Comparison of ENCODE assay signal across 1 cellular context in genomic region chr2:146124741-146125140, GRCh38.
TF ChIP-seq lines count a peak whose summit lies in the region.

No MANE protein-coding gene starts in this region.

TF ChIP-seq in SK-N-SH, 30 proteins besides CTCF, POLR2A, EP300 and RAD21 (continued from another document):
- TF ChIP-seq PBX3 (IDR thresholded peaks at IDR 0.05), result peak; percentile 79
- no peak for TF ChIP-seq ZBTB33 (IDR thresholded peaks at IDR 0.05; ENCODE audit: borderline replicate concordance, low read depth)
- no peak for TF ChIP-seq RXRA (IDR thresholded peaks at IDR 0.05; ENCODE audit: borderline replicate concordance, low read depth)
- TF ChIP-seq NFIC (IDR thresholded peaks at IDR 0.05; ENCODE audit: borderline replicate concordance), result peak; percentile 93
- no peak for TF ChIP-seq IRF3 (IDR thresholded peaks at IDR 0.05; ENCODE audit: low read depth, low read length)
TF ChIP-seq in SK-N-SH: peak in this region for 6.
